ENCODE assay signal across 18 cellular contexts in genomic region chr2:170163666-170164065, GRCh38.
"Had no signal": no experiment of that assay in that cellular context is flagged by ENCODE, and none has a peak within 500 bp of the region (broad histone marks: within the 10 kb centered on the region; RNA-seq: fewer than 3 reads in every experiment).

No MANE protein-coding gene starts in this region.

- H3K36me3 Mint-ChIP-seq: activated naive CD8-positive, alpha-beta T cell; stimulated activated naive B cell treated with anti-CD40 and anti-IgM and Interleukin-4, amounts not matched to agents 10 μg/mL and 1 μg/mL and 100 μg/mL, for 72 hours had no signal

- H3K27me3 ChIP-seq: body of pancreas, colonic mucosa, esophagus squamous epithelium, transverse colon, vagina had no signal

- H3K4me1 ChIP-seq: body of pancreas, colonic mucosa, esophagus squamous epithelium, heart left ventricle, transverse colon, vagina had no signal

- H3K36me3 ChIP-seq: colonic mucosa, esophagus squamous epithelium, heart left ventricle, transverse colon, vagina had no signal

- H3K27ac Mint-ChIP-seq: activated CD4-positive, alpha-beta T cell treated with anti-CD3 and anti-CD28 coated beads, Interleukin-2, amount 10 ng/mL, durations not matched to agents 7 days and 5 days; activated naive CD8-positive, alpha-beta T cell; stimulated activated naive B cell treated with anti-CD40 and anti-IgM and Interleukin-4, amounts not matched to agents 10 μg/mL and 1 μg/mL and 100 μg/mL, for 72 hours had no signal

- H3K9me3 Mint-ChIP-seq: activated CD4-positive, alpha-beta T cell treated with anti-CD3 and anti-CD28 coated beads, Interleukin-2, amount 10 ng/mL, durations not matched to agents 7 days and 5 days; nephron; stimulated activated naive B cell treated with anti-CD40 and anti-IgM and Interleukin-4, amounts not matched to agents 10 μg/mL and 1 μg/mL and 100 μg/mL, for 72 hours had no signal

- H3K4me1 Mint-ChIP-seq: activated CD4-positive, alpha-beta T cell treated with anti-CD3 and anti-CD28 coated beads, Interleukin-2, amount 10 ng/mL, durations not matched to agents 7 days and 5 days; stimulated activated naive B cell treated with anti-CD40 and anti-IgM and Interleukin-4, amounts not matched to agents 10 μg/mL and 1 μg/mL and 100 μg/mL, for 72 hours had no signal

- H3K4me3 Mint-ChIP-seq: activated CD4-positive, alpha-beta T cell treated with anti-CD3 and anti-CD28 coated beads, Interleukin-2, amount 10 ng/mL, durations not matched to agents 7 days and 5 days; activated naive CD8-positive, alpha-beta T cell; nephron; stimulated activated naive B cell treated with anti-CD40 and anti-IgM and Interleukin-4, amounts not matched to agents 10 μg/mL and 1 μg/mL and 100 μg/mL, for 72 hours had no signal

- DNase-seq: activated CD4-positive, alpha-beta T cell treated with anti-CD3 and anti-CD28 coated beads, Interleukin-2, amount 10 ng/mL, durations not matched to agents 7 days and 5 days; activated CD4-positive, CD25-positive, alpha-beta regulatory T cell; activated CD8-positive, alpha-beta memory T cell treated with anti-CD3 and anti-CD28 coated beads for 24 hours; activated gamma-delta T cell treated with Interleukin-2 at 50 U/mL for 16 hours; amygdala; body of pancreas; central memory CD4-positive, alpha-beta T cell; colonic mucosa; esophagus squamous epithelium; heart left ventricle; nucleus accumbens; posterior cingulate gyrus; stimulated activated CD4-positive, alpha-beta T cell treated with anti-CD3 and anti-CD28 coated beads, Interleukin-2, amount 100 ng/mL, for 48 hours; stimulated activated naive B cell treated with anti-CD40 and anti-IgM and Interleukin-4, amounts not matched to agents 10 μg/mL and 1 μg/mL and 100 μg/mL, for 72 hours; transverse colon had no signal

- H3K27ac ChIP-seq: body of pancreas, colonic mucosa, esophagus squamous epithelium, heart left ventricle, transverse colon, vagina had no signal

- H3K4me3 ChIP-seq: body of pancreas, colonic mucosa, esophagus squamous epithelium, heart left ventricle, transverse colon, vagina had no signal

- H3K9me3 ChIP-seq: body of pancreas, colonic mucosa, esophagus squamous epithelium, heart left ventricle, transverse colon, vagina had no signal
